ENCODE assay signal across 11 cellular contexts in the genomic region with DNA sequence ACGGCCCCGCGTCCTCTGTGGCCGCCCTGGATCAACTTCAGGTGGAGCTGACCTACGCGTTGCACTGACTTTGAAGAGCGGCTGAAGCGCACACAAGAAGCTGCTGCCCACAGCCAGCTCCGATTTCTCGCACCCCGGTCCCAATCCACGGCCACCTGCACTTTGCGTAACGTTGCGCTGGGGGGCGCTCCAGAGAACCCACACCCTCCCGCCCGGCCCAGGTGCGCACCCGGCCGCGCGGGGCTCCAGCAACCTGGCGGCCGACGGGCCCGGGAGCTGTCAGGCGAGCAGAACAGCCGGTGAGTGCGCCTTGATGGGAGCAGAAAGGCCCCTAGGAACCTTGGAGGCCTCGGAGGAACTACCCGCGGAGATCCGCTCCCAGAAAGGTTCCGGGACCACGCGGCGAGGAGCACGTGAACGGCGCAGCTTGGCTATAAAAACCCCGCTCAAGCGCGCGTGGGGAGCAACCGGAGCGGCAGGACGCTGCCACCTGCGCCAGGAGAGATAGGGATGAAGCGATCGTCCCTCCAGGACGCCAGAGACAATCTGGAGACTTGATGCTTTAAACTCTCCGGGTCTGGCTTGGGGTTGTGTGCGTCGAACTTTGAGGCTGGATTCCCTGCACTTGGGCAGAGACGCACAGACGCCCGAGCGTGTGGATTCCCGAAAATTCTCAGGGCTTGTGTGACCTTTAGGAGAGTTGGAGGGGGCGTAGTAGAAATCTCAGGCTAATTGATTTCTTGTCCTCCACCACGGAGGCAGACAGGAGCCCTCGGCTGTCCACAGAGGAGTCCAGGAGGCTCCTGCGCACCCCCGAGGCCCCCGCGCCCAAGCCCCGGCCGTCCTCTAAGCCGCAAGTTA. TPM values are rescaled to one million over a fixed set of nuclear protein-coding genes. Genes with fewer than 3 reads are reported as not detected.
DNase-seq lines count a peak whose midpoint lies in the region; ATAC-seq and TF ChIP-seq lines count a peak whose summit lies in the region.
"Had no signal": no experiment of that assay in that cellular context is flagged by ENCODE, and none has a peak within 500 bp of the region (broad histone marks: within the 10 kb centered on the region; RNA-seq: fewer than 3 reads in every experiment).

No MANE protein-coding gene starts in this region.

- TF ChIP-seq CTCF in nephron progenitor cell (IDR thresholded peaks at IDR 0.05) (peak; percentile 41), natural killer cell (IDR thresholded peaks at IDR 0.05) (no peak)

- H3K27ac Mint-ChIP-seq in nephron progenitor cell, result no peak overlapping the region
- no peak overlapping the region for H3K27ac Mint-ChIP-seq in natural killer cell

- CTCF ChIA-PET in HEK293T (lab: Yijun Ruan, JAX), result interaction anchor here (1.0 to 1.2 kb wide), 2 partner anchors 16 to 23 kb away, joined by 3 to 4 read pairs; no protein-coding TSS in a partner anchor

- H3K27me3 Mint-ChIP-seq in nephron progenitor cell (ENCODE audit: low read depth, poor library complexity) (peaks cover 95% of the 10 kb centered on the region), natural killer cell (ENCODE audit: low read depth in 2 of 2) (peaks cover 21 to 29% of the 10 kb centered on the region in 2 donors)

- DNase-seq in ELF-1 (ENCODE audit: low read depth, low spot score) (peak; percentile 83), HEK293T (ENCODE audit: extremely low spot score) (peak; percentile 46), ecto neural progenitor cell (ENCODE audit: low spot score) (peak; percentile 73), nephron progenitor cell (peak; percentile 55), cerebellar cortex (ENCODE audit: low spot score) (no peak), natural killer cell (no peak), EL (no peak)
- DNase-seq: activated CD8-positive, alpha-beta memory T cell treated with anti-CD3 and anti-CD28 coated beads, Interleukin-2, amount 50 U/mL, for 48 hours had no signal

- no peak for ATAC-seq in natural killer cell
- ATAC-seq in HG03565 (IDR thresholded peaks at IDR 0.05; ENCODE audit: unreplicated experiment), result no peak

- POLR2A ChIA-PET in HEK293T (lab: Yijun Ruan, JAX), result no interaction called here

- intact Hi-C loops in natural killer cell (cut with micrococcal nuclease), result no loop called here

- H3K4me1 Mint-ChIP-seq in nephron progenitor cell, result peaks cover 7% of the 10 kb centered on the region
- H3K4me1 Mint-ChIP-seq in natural killer cell, result no peaks in the 10 kb centered on the region
- H3K4me1 Mint-ChIP-seq: central memory CD8-positive, alpha-beta T cell had no signal

- H3K4me3 Mint-ChIP-seq in nephron progenitor cell (peak overlapping the region; percentile 73), natural killer cell (no peak overlapping the region)
- H3K4me3 Mint-ChIP-seq: central memory CD8-positive, alpha-beta T cell had no signal

- H3K36me3 Mint-ChIP-seq in nephron progenitor cell (ENCODE audit: low read depth) (no peaks in the 10 kb centered on the region), natural killer cell (peaks cover 7% of the 10 kb centered on the region)

- H3K9me3 Mint-ChIP-seq in nephron progenitor cell (no peaks in the 10 kb centered on the region), natural killer cell (no peaks in the 10 kb centered on the region)
- H3K9me3 Mint-ChIP-seq: central memory CD8-positive, alpha-beta T cell had no signal

TF ChIP-seq in HEK293T, 16 proteins besides CTCF, POLR2A, EP300 and RAD21:
- peak; percentile 72 for TF ChIP-seq L3MBTL2 (conservative IDR thresholded peaks at IDR 0.05)
- TF ChIP-seq ZNF384 (IDR thresholded peaks at IDR 0.05), result no peak

RNA-seq across cellular contexts. Expression of gene NWD2, which starts 0.6 kb away (rescaled TPM):
- total RNA-seq in natural killer cell, result not detected
- total RNA-seq: SK-MEL-5 had no signal

Comparison
In these comparisons a context has a peak if more than half of its experiments do, and no peak if none do; other contexts are left out.
1. DNase-seq: peak in ELF-1 (single experiment), HEK293T (single experiment), ecto neural progenitor cell (single experiment) and nephron progenitor cell (single experiment); none in cerebellar cortex (single experiment), natural killer cell (single experiment) and EL (single experiment).